26 cellular contexts compared by ENCODE assay signal in the genomic region with DNA sequence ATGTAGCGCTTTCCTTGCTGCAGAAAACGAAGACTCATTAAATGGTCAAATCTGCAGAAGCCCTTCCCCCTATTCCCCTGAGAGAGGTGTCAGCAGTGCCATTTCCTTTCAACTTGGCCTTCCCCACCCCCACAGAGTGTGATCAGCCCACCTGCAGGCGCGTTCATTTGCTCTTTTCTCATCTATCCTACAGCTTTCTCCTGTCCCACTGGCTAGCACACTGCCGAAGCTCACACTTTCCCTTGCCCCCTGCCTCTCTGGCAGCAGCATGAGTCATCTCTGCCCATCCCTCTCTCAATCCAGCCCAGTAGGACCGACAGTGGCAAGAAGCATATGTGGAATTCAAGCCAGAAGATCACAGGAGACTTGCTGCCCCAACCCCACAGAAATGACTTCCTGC.
DNase-seq lines count a peak whose midpoint lies in the region; ATAC-seq and TF ChIP-seq lines count a peak whose summit lies in the region.
"Had no signal": no experiment of that assay in that cellular context is flagged by ENCODE, and none has a peak within 500 bp of the region (broad histone marks: within the 10 kb centered on the region; RNA-seq: fewer than 3 reads in every experiment).

No MANE protein-coding gene starts in this region.

- CTCF ChIA-PET in CD8-positive, alpha-beta T cell (lab: Charles Lee) = no interaction called here

- H3K27me3 ChIP-seq in MG63 (no peaks in the 10 kb centered on the region), endodermal cell (ENCODE audit: control insufficient read depth, insufficient read depth, low read length, poor library complexity, severe bottlenecking) (peaks cover 87% of the 10 kb centered on the region), neural progenitor cell (no peaks in the 10 kb centered on the region)
- no peaks in the 10 kb centered on the region for H3K27me3 ChIP-seq in CD8-positive, alpha-beta T cell (ENCODE audit: insufficient read depth, low read length)
- H3K27me3 ChIP-seq: colonic mucosa, Peyer's patch, upper lobe of left lung had no signal

- H4K20me1 ChIP-seq in neural progenitor cell (ENCODE audit: low read depth) = no peaks in the 10 kb centered on the region

- WGBS in endodermal cell (ENCODE audit: insufficient coverage in 1 of 2, insufficient read length in 1 of 2), 2 experiments = 13 to 24% methylated on average over 5 to 6 of the region's 6 CpGs

- H3K4me3 ChIP-seq in MG63 (no peak overlapping the region), endodermal cell (ENCODE audit: low read length) (no peak overlapping the region), neural progenitor cell (no peak overlapping the region)
- no peak overlapping the region for H3K4me3 ChIP-seq in CD8-positive, alpha-beta T cell (ENCODE audit: low read depth, low read length)
- H3K4me3 ChIP-seq: colonic mucosa, Peyer's patch, upper lobe of left lung had no signal

- no peak overlapping the region for H2AFZ ChIP-seq in neural progenitor cell (replicated peaks)

- no peaks in the 10 kb centered on the region for H3K79me2 ChIP-seq in neural progenitor cell (ENCODE audit: low read depth)

- H3K36me3 ChIP-seq in MG63 = no peaks in the 10 kb centered on the region
- no peaks in the 10 kb centered on the region for H3K36me3 ChIP-seq in endodermal cell (ENCODE audit: control insufficient read depth, insufficient read depth, low read length)
- H3K36me3 ChIP-seq in neural progenitor cell = no peaks in the 10 kb centered on the region
- no peaks in the 10 kb centered on the region for H3K36me3 ChIP-seq in CD8-positive, alpha-beta T cell (ENCODE audit: insufficient read depth, low read length)
- H3K36me3 ChIP-seq: colonic mucosa, Peyer's patch, upper lobe of left lung had no signal

- no peak for ATAC-seq in CD8-positive, alpha-beta T cell
- no peak for ATAC-seq in HG03432 (IDR thresholded peaks at IDR 0.05; ENCODE audit: unreplicated experiment)
- ATAC-seq: effector memory CD8-positive, alpha-beta T cell; esophagus mucosa had no signal

- H3K27me3 Mint-ChIP-seq in endodermal cell (ENCODE audit: insufficient read depth) = peaks cover 83% of the 10 kb centered on the region
- H3K27me3 Mint-ChIP-seq in neural progenitor cell (ENCODE audit: insufficient read depth, low read depth) = no peaks in the 10 kb centered on the region
- no peaks in the 10 kb centered on the region for H3K27me3 Mint-ChIP-seq in CD8-positive, alpha-beta T cell (ENCODE audit: low read depth)

- H3F3A ChIP-seq in neural progenitor cell (ENCODE audit: low read depth) = no peaks in the 10 kb centered on the region

- H3K9me3 Mint-ChIP-seq in endodermal cell (no peaks in the 10 kb centered on the region), neural progenitor cell (no peaks in the 10 kb centered on the region)
- peaks cover 3% of the 10 kb centered on the region for H3K9me3 Mint-ChIP-seq in CD8-positive, alpha-beta T cell

- H3K27ac Mint-ChIP-seq in endodermal cell (no peak overlapping the region), neural progenitor cell (peak overlapping the region; percentile 24)
- no peak overlapping the region for H3K27ac Mint-ChIP-seq in CD8-positive, alpha-beta T cell
- H3K27ac Mint-ChIP-seq: effector memory CD8-positive, alpha-beta T cell; IgD-negative memory B cell had no signal

- DNase-seq in EL (peak; percentile 27), MG63 (peak; percentile 14), endodermal cell (peak; percentile 97), neural progenitor cell (ENCODE audit: low spot score) (no peak), NCI-H1048 (lab: John Stamatoyannopoulos, UW) (no peak), NK-92 (lab: John Stamatoyannopoulos, UW; ENCODE audit: unreplicated experiment) (no peak)
- DNase-seq in CD8-positive, alpha-beta T cell = no peak
- DNase-seq: ACHN; activated CD4-positive, alpha-beta T cell treated with anti-CD3 and anti-CD28 coated beads for 48 hours; activated naive CD4-positive, alpha-beta T cell treated with anti-CD3 and anti-CD28 coated beads, Interleukin-2, amount 50 U/mL, for 16 hours; amygdala; Caco-2; colonic mucosa; DMS79 treated with DMSO at 0.1 percent for 48 hours; effector memory CD8-positive, alpha-beta T cell; HCEC 1CT; hippocampal formation; NCI-H1436; occipital lobe; Peyer's patch; small intestine; stimulated activated CD4-positive, alpha-beta T cell treated with anti-CD3 and anti-CD28 coated beads, Interleukin-1b, Interleukin-23, amount 100 ng/mL, for 48 hours; upper lobe of left lung had no signal

- POLR2A ChIA-PET in CD8-positive, alpha-beta T cell (lab: Charles Lee) = no interaction called here

- intact Hi-C loops in CD8-positive, alpha-beta T cell (cut with DNase I, micrococcal nuclease) = no loop called here

- H3K36me3 Mint-ChIP-seq in endodermal cell (ENCODE audit: low read depth) (no peaks in the 10 kb centered on the region), neural progenitor cell (no peaks in the 10 kb centered on the region)
- H3K36me3 Mint-ChIP-seq in CD8-positive, alpha-beta T cell = no peaks in the 10 kb centered on the region
- H3K36me3 Mint-ChIP-seq: IgD-negative memory B cell had no signal

- no peak overlapping the region for H3K27ac ChIP-seq in endodermal cell (ENCODE audit: low read depth, low read length)
- H3K27ac ChIP-seq in neural progenitor cell = no peak overlapping the region
- no peak overlapping the region for H3K27ac ChIP-seq in CD8-positive, alpha-beta T cell (ENCODE audit: low read depth, low read length)
- H3K27ac ChIP-seq: colonic mucosa, Peyer's patch, upper lobe of left lung had no signal

- no peak for TF ChIP-seq CTCF in endodermal cell (conservative IDR thresholded peaks at IDR 0.05)
- no peak for TF ChIP-seq CTCF in neural progenitor cell (IDR thresholded peaks at IDR 0.05)
- no peak for TF ChIP-seq CTCF in CD8-positive, alpha-beta T cell (IDR thresholded peaks at IDR 0.05)

- H3K4me3 Mint-ChIP-seq in endodermal cell (no peak overlapping the region), neural progenitor cell (no peak overlapping the region)
- no peak overlapping the region for H3K4me3 Mint-ChIP-seq in CD8-positive, alpha-beta T cell
- H3K4me3 Mint-ChIP-seq: effector memory CD8-positive, alpha-beta T cell; IgD-negative memory B cell had no signal

- H3K4me2 ChIP-seq in neural progenitor cell = peak overlapping the region; percentile 31

- H3K4me1 ChIP-seq in endodermal cell (ENCODE audit: control insufficient read depth, insufficient read depth, low read length) (peaks cover 4% of the 10 kb centered on the region), neural progenitor cell (no peaks in the 10 kb centered on the region)
- no peaks in the 10 kb centered on the region for H3K4me1 ChIP-seq in CD8-positive, alpha-beta T cell (ENCODE audit: insufficient read depth, low read length)
- H3K4me1 ChIP-seq: Caco-2, colonic mucosa, Peyer's patch, upper lobe of left lung had no signal

- H3K9ac ChIP-seq in endodermal cell (ENCODE audit: extremely low read depth, low read length, poor library complexity, severe bottlenecking) = no peak overlapping the region
- no peak overlapping the region for H3K9ac ChIP-seq in neural progenitor cell

- peaks cover 14% of the 10 kb centered on the region for H3K4me1 Mint-ChIP-seq in endodermal cell
- peaks cover 26% of the 10 kb centered on the region for H3K4me1 Mint-ChIP-seq in neural progenitor cell
- H3K4me1 Mint-ChIP-seq in CD8-positive, alpha-beta T cell (ENCODE audit: low read depth) = no peaks in the 10 kb centered on the region
- H3K4me1 Mint-ChIP-seq: IgD-negative memory B cell had no signal

- H3K9me3 ChIP-seq in MG63 (no peaks in the 10 kb centered on the region; the same call in 1 of the 2 replicates), endodermal cell (ENCODE audit: control insufficient read depth, low read length) (no peaks in the 10 kb centered on the region), neural progenitor cell (ENCODE audit: low read depth) (no peaks in the 10 kb centered on the region)
- H3K9me3 ChIP-seq in CD8-positive, alpha-beta T cell (ENCODE audit: low read length) = no peaks in the 10 kb centered on the region
- H3K9me3 ChIP-seq: Caco-2, colonic mucosa, Peyer's patch, upper lobe of left lung had no signal

Comparison
In these comparisons a context has a peak if more than half of its experiments do, and no peak if none do; other contexts are left out.
1. DNase-seq: peak in EL (single experiment), MG63 (single experiment) and endodermal cell (single experiment); none in neural progenitor cell (single experiment), CD8-positive, alpha-beta T cell (0 of 7), NCI-H1048 (single experiment) and NK-92 (single experiment).